ENCODE assay signal across 33 cellular contexts in genomic region chr7:78777844-78778243, GRCh38.
DNase-seq lines count a peak whose midpoint lies in the region; ATAC-seq, FAIRE-seq and TF ChIP-seq lines count a peak whose summit lies in the region.
"Had no signal": no experiment of that assay in that cellular context is flagged by ENCODE, and none has a peak within 500 bp of the region (broad histone marks: within the 10 kb centered on the region; RNA-seq: fewer than 3 reads in every experiment).

No MANE protein-coding gene starts in this region.

- H3K9ac ChIP-seq in GM23248 (no peak overlapping the region), HepG2 (ENCODE audit: insufficient read depth, low read depth, low read length) (no peak overlapping the region)

- TF ChIP-seq CTCF in bronchial epithelial cell (IDR thresholded peaks at IDR 0.05; ENCODE audit: insufficient read depth, low read length, severe bottlenecking) = no peak
- no peak for TF ChIP-seq CTCF in retinal pigment epithelial cell (conservative IDR thresholded peaks at IDR 0.05; ENCODE audit: low read depth, low read length)
- no peak for TF ChIP-seq CTCF in HepG2 (CRISPR knock-in tag; IDR thresholded peaks at IDR 0.05)

- H4K20me1 ChIP-seq in GM23248 (ENCODE audit: insufficient read depth) (no peaks in the 10 kb centered on the region), HepG2 (ENCODE audit: insufficient read depth, low read length) (no peaks in the 10 kb centered on the region)

- in situ Hi-C loops in GM23248 (cut with MboI) = no loop called here
- in situ Hi-C loops in HepG2 (cut with HindIII; ENCODE audit: extremely low pct_ligation_motif_present, low pct_unique_long_range_greater_than_20kb) = no loop called here

- no peak overlapping the region for H3K4me3 ChIP-seq in GM23248
- no peak overlapping the region for H3K4me3 ChIP-seq in bronchial epithelial cell (ENCODE audit: low read depth, low read length)
- H3K4me3 ChIP-seq in retinal pigment epithelial cell (ENCODE audit: low read length) = no peak overlapping the region
- no peak overlapping the region for H3K4me3 ChIP-seq in HepG2 (replicated peaks in 1 of 3; ENCODE audit: insufficient read depth in 1 of 3, low read depth in 2 of 3, low read length in 3 of 3)
- H3K4me3 ChIP-seq: ascending aorta, dorsolateral prefrontal cortex, K562, left lung, MG63, SJCRH30, transverse colon had no signal

- no peak overlapping the region for H3K27ac ChIP-seq in GM23248
- no peak overlapping the region for H3K27ac ChIP-seq in HepG2 (ENCODE audit: extremely low read length, insufficient read depth, low read length)
- H3K27ac ChIP-seq: ascending aorta, left lung, SJCRH30, transverse colon had no signal

- H3K4me2 ChIP-seq in GM23248 (ENCODE audit: unreplicated experiment) (no peak overlapping the region), HepG2 (ENCODE audit: low read depth, low read length) (no peak overlapping the region)

- ATAC-seq in HepG2 = no peak
- ATAC-seq: K562; left lung; Panc1; stimulated activated effector memory CD8-positive, alpha-beta T cell treated with anti-CD3 and anti-CD28 coated beads, Interleukin-12 subunit alpha, Interleukin-12 subunit beta, amount 100 ng/mL, for 72 hours had no signal

- H3K4me1 ChIP-seq in GM23248 (ENCODE audit: insufficient read depth) = peaks cover 8% of the 10 kb centered on the region; the same call in 1 of the 2 replicates
- H3K4me1 ChIP-seq in HepG2 (ENCODE audit: insufficient read depth, low read length) = no peaks in the 10 kb centered on the region
- H3K4me1 ChIP-seq: ascending aorta, left lung, SJCRH30, transverse colon had no signal

- no peaks in the 10 kb centered on the region for H3K9me2 ChIP-seq in GM23248 (ENCODE audit: insufficient read depth)

- CTCF ChIA-PET in HepG2 (lab: Yijun Ruan, JAX; ENCODE audit: low intra/inter-chr PET ratio, low total read pairs) = no interaction called here

- H3K27me3 ChIP-seq in GM23248 (replicated peaks; ENCODE audit: insufficient read depth) (no peaks in the 10 kb centered on the region), bronchial epithelial cell (ENCODE audit: control insufficient read depth, insufficient read depth, low read length) (peaks cover 1% of the 10 kb centered on the region), HepG2 (ENCODE audit: control insufficient read depth in 1 of 2, insufficient read depth in 2 of 2, low read length in 2 of 2) (no peaks in the 10 kb centered on the region)
- H3K27me3 ChIP-seq: ascending aorta, dorsolateral prefrontal cortex, left lung, MG63, SJCRH30, transverse colon had no signal

- POLR2A ChIA-PET in HepG2 (lab: Yijun Ruan, JAX) = no interaction called here

- 0 out of 2 replicates have a peak, but pooled peaks cover 3% of the 10 kb centered on the region for H3F3A ChIP-seq in GM23248 (ENCODE audit: insufficient read depth)

- TF ChIP-seq EP300 in HepG2 (IDR thresholded peaks at IDR 0.05; ENCODE audit: low read depth in 2 of 2, low read length in 2 of 2) (no peak), HepG2 (CRISPR knock-in tag; IDR thresholded peaks at IDR 0.05; ENCODE audit: borderline replicate concordance) (no peak)

- intact Hi-C loops in HepG2 (cut with micrococcal nuclease; ENCODE audit: unreplicated experiment) = no loop called here

- FAIRE-seq in bronchial epithelial cell (lab: Jason Lieb, UNC) (no peak), HepG2 (lab: Jason Lieb, UNC) (no peak)
- FAIRE-seq: endometrium, K562 had no signal

- H3K79me2 ChIP-seq in GM23248 (ENCODE audit: insufficient read depth) (no peaks in the 10 kb centered on the region), HepG2 (ENCODE audit: insufficient read depth, low read length) (no peaks in the 10 kb centered on the region)

- no TSS peak for BruUV-seq in HepG2 (replicated peaks; lab: Mats Ljungman, UMichigan)

- H3K36me3 ChIP-seq in GM23248 (ENCODE audit: low read depth) (no peaks in the 10 kb centered on the region), bronchial epithelial cell (ENCODE audit: control insufficient read depth, insufficient read depth, low read length) (no peaks in the 10 kb centered on the region), HepG2 (replicated peaks in 1 of 2; ENCODE audit: control insufficient read depth in 1 of 2, insufficient read depth in 2 of 2, low read length in 2 of 2) (no peaks in the 10 kb centered on the region)
- H3K36me3 ChIP-seq: ascending aorta, left lung, MG63, SJCRH30, transverse colon had no signal

- TF ChIP-seq POLR2A in HepG2 (IDR thresholded peaks at IDR 0.05; ENCODE audit: insufficient read depth in 1 of 2, low read depth in 2 of 2, low read length in 2 of 2) = no peak

- H2AFZ ChIP-seq in GM23248 (no peak overlapping the region), HepG2 (ENCODE audit: low read length) (no peak overlapping the region)

- DNase-seq in GM23248 (peak; percentile 39), M059J (ENCODE audit: low read depth) (peak; percentile 34), bronchial epithelial cell (ENCODE audit: low read depth) (peak; percentile 40), retinal pigment epithelial cell (ENCODE audit: low read depth) (peak; percentile 35), cortex of kidney (lab: John Stamatoyannopoulos, UW) (no peak), NCI-H2227 treated with DMSO at 0.1 percent for 48 hours (lab: John Stamatoyannopoulos, UW) (no peak), HepG2 (ENCODE audit: low spot score) (no peak)
- DNase-seq: activated B cell treated with CpG ODN at 0.5 μM for 24 hours; activated CD4-positive, alpha-beta T cell treated with anti-CD3 and anti-CD28 coated beads, Interleukin-2, amount 50 U/mL, for 1 hour; activated effector memory CD4-positive, alpha-beta T cell treated with anti-CD3 and anti-CD28 coated beads, Interleukin-2, amount 50 U/mL, for 16 hours; activated naive CD8-positive, alpha-beta T cell treated with anti-CD3 and anti-CD28 coated beads for 36 hours; activated T-cell treated with anti-CD3 and anti-CD28 coated beads, Interleukin-2, amount 50 U/mL, for 24 hours; CD8-positive, alpha-beta memory T cell; DMS 273 treated with DMSO at 0.1 percent for 48 hours; dorsolateral prefrontal cortex; left lung; mesendoderm; MG63; NCI-H1105; NCI-H187 treated with DMSO at 0.1 percent for 48 hours; NCI-H2171 treated with DMSO at 0.1 percent for 48 hours; NCI-H524; NK-92 treated with Interleukin-12 subunit alpha and Interleukin-12 subunit beta, amount 100 ng/mL, for 24 hours; SJCRH30; stimulated activated CD4-positive, alpha-beta T cell treated with anti-CD3 and anti-CD28 coated beads, Interleukin-15, amount 100 ng/mL, for 24 hours; stimulated activated CD4-positive, alpha-beta T cell treated with anti-CD3 and anti-CD28 coated beads, Interleukin-4, amount 100 ng/mL, for 4 hours; T-helper 1 cell; transverse colon had no signal

- H3K9me3 ChIP-seq in GM23248 (ENCODE audit: low read depth) (no peaks in the 10 kb centered on the region), HepG2 (ENCODE audit: low read length) (no peaks in the 10 kb centered on the region)
- H3K9me3 ChIP-seq: ascending aorta, left lung, MG63, SJCRH30, transverse colon had no signal

- TF ChIP-seq RAD21 in HepG2 (CRISPR knock-in tag; IDR thresholded peaks at IDR 0.05) = no peak

- WGBS in GM23248 (ENCODE audit: low coverage in 1 of 2, low lambda C conversion rate in 2 of 2, missing lambda C conversion rate in 2 of 2), 2 experiments = 72% methylated on average over 3 of the region's 3 CpGs
- 33% methylated on average over 3 of the region's 3 CpGs for WGBS in HepG2 (ENCODE audit: low lambda C conversion rate)

TF ChIP-seq in HepG2, 621 proteins besides CTCF, POLR2A, EP300 and RAD21:
- TF ChIP-seq GATA4 (IDR thresholded peaks at IDR 0.05; ENCODE audit: borderline replicate concordance, low read depth) (no peak), ZZZ3 (CRISPR knock-in tag; IDR thresholded peaks at IDR 0.05; ENCODE audit: borderline replicate concordance) (no peak), SP4 (CRISPR knock-in tag; IDR thresholded peaks at IDR 0.05) (no peak), ZBTB7B (CRISPR knock-in tag; IDR thresholded peaks at IDR 0.05) (no peak), DNMT1 (CRISPR knock-in tag; IDR thresholded peaks at IDR 0.05) (no peak), HNRNPL (IDR thresholded peaks at IDR 0.05; ENCODE audit: low read depth, low read length) (no peak), FOSL2 (CRISPR knock-in tag; IDR thresholded peaks at IDR 0.05) (no peak), ZKSCAN8 (CRISPR knock-in tag; IDR thresholded peaks at IDR 0.05; ENCODE audit: borderline replicate concordance) (no peak), AKAP8 (CRISPR knock-in tag; IDR thresholded peaks at IDR 0.05) (no peak), ZEB1 (IDR thresholded peaks at IDR 0.05; ENCODE audit: insufficient replicate concordance, low read depth) (no peak), PCBP2 (optimal IDR thresholded peaks at IDR 0.05; ENCODE audit: low read depth, low read length, poor library complexity, severe bottlenecking) (no peak), MIER3 (CRISPR knock-in tag; IDR thresholded peaks at IDR 0.05; ENCODE audit: borderline replicate concordance) (no peak)
- TF ChIP-seq, protein P1, sequence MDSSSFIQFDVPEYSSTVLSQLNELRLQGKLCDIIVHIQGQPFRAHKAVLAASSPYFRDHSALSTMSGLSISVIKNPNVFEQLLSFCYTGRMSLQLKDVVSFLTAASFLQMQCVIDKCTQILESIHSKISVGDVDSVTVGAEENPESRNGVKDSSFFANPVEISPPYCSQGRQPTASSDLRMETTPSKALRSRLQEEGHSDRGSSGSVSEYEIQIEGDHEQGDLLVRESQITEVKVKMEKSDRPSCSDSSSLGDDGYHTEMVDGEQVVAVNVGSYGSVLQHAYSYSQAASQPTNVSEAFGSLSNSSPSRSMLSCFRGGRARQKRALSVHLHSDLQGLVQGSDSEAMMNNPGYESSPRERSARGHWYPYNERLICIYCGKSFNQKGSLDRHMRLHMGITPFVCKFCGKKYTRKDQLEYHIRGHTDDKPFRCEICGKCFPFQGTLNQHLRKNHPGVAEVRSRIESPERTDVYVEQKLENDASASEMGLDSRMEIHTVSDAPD (CRISPR knock-in tag; IDR thresholded peaks at IDR 0.05) = no peak

Comparison
In these comparisons a context has a peak if more than half of its experiments do, and no peak if none do; other contexts are left out.
1. DNase-seq: peak in GM23248 (single experiment), M059J (single experiment), bronchial epithelial cell (single experiment) and retinal pigment epithelial cell (single experiment); none in cortex of kidney (single experiment), NCI-H2227 treated with DMSO at 0.1 percent for 48 hours (single experiment) and HepG2 (single experiment).